In the genomic region with DNA sequence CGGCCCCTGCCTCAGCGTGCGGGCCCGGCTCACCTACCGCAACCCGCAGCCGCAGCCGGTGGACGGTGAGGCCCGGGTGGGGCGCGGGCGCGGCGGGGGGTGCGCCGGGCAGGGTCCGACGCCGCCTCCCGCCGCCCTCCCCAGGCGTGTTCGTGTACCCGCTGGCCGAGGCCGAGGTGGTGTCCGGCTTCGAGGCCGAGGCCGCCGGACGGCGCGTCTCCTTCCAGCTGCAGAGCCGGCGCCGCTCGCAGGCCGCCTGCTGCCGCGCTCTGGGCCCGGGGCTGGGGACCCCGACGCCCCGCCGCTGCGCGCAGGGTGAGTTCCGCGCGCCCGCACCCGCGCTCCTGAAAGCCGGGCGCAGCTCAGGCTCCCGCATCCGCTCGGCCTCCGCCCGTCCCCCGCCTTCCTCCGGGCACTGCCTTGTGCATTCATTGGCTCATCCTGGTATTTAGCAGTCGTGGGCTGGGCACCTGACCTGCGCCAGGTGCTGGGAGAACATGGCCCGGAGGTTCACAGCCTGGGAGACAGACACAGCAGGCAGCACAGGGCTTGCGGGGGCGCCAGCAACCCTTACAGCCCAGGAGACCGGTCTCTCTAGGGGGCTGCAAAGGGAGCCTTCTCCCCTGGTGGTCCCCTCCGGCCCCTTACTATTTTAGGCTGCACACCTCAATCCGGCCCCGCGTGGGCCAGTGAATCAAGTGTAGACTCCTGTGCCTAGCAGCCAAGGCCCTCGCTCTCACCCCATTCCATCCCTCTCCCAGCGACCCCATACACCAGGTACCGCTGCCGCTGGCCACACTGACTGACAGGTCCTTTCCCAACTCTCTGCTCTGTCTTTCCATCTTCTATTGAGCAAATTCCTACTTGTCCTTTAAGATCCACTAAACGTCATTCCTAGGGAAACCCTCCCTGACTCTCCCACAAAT, we compare ENCODE assay signal across 9 cellular contexts. TPM values are rescaled to one million over a fixed set of nuclear protein-coding genes. Genes with fewer than 3 reads are reported as not detected.
DNase-seq lines count a peak whose midpoint lies in the region; ATAC-seq and TF ChIP-seq lines count a peak whose summit lies in the region.
"Had no signal": no experiment of that assay in that cellular context is flagged by ENCODE, and none has a peak within 500 bp of the region (broad histone marks: within the 10 kb centered on the region; RNA-seq: fewer than 3 reads in every experiment).

No MANE protein-coding gene starts in this region.

- H3K36me3 ChIP-seq in cardiac muscle cell (no peaks in the 10 kb centered on the region), right atrium auricular region (no peaks in the 10 kb centered on the region), brain microvascular endothelial cell (replicated peaks) (no peaks in the 10 kb centered on the region)

- H3K4me3 ChIP-seq in cardiac muscle cell = peak overlapping the region; percentile 14
- peak overlapping the region in 1 of 2 donors; percentile 52 for H3K4me3 ChIP-seq in right atrium auricular region
- H3K4me3 ChIP-seq in brain microvascular endothelial cell (ENCODE audit: low read depth, low read length) = no peak overlapping the region

- no peak for TF ChIP-seq CTCF in cardiac muscle cell (IDR thresholded peaks at IDR 0.05; ENCODE audit: low read depth, low read length)
- TF ChIP-seq CTCF in right atrium auricular region (IDR thresholded peaks at IDR 0.05) = no peak
- TF ChIP-seq CTCF in activated B cell treated with CpG ODN at 0.5 μM for 24 hours (IDR thresholded peaks at IDR 0.05) = no peak
- no peak for TF ChIP-seq CTCF in type B pancreatic cell (conservative IDR thresholded peaks at IDR 0.05)
- no peak for TF ChIP-seq CTCF in brain microvascular endothelial cell (IDR thresholded peaks at IDR 0.05; ENCODE audit: low read depth, low read length, missing control alignments)

- H3K27ac Mint-ChIP-seq in activated B cell treated with CpG ODN at 0.5 μM for 24 hours (no peak overlapping the region), type B pancreatic cell (peak overlapping the region; percentile 47)

- H3K9me3 Mint-ChIP-seq in activated B cell treated with CpG ODN at 0.5 μM for 24 hours = no peaks in the 10 kb centered on the region
- no peaks in the 10 kb centered on the region for H3K9me3 Mint-ChIP-seq in type B pancreatic cell

- intact Hi-C loops in activated B cell treated with CpG ODN at 0.5 μM for 24 hours (cut with micrococcal nuclease) = no loop called here

- DNase-seq in cardiac muscle cell (ENCODE audit: low read depth in 1 of 2, low spot score in 1 of 2) = peak in 1 of 2 donors; percentile 13
- no peak for DNase-seq in right atrium auricular region (ENCODE audit: low spot score)
- DNase-seq in activated B cell treated with CpG ODN at 0.5 μM for 24 hours = no peak
- DNase-seq in type B pancreatic cell (ENCODE audit: extremely low spot score, unreplicated experiment) = no peak
- no peak for DNase-seq in brain microvascular endothelial cell
- DNase-seq in dermis blood vessel endothelial cell = no peak

- H3K27me3 Mint-ChIP-seq in activated B cell treated with CpG ODN at 0.5 μM for 24 hours = peaks cover 42% of the 10 kb centered on the region
- H3K27me3 Mint-ChIP-seq in type B pancreatic cell = peaks cover 78% of the 10 kb centered on the region

- no peaks in the 10 kb centered on the region for H3K9me3 ChIP-seq in cardiac muscle cell (ENCODE audit: low read depth)
- H3K9me3 ChIP-seq in right atrium auricular region = no peaks in the 10 kb centered on the region

- no peak overlapping the region for H3K27ac ChIP-seq in cardiac muscle cell
- H3K27ac ChIP-seq in right atrium auricular region = no peak overlapping the region
- H3K27ac ChIP-seq in layer of hippocampus (ENCODE audit: low read depth, low read length) = peak overlapping the region; percentile 30
- no peak overlapping the region for H3K27ac ChIP-seq in brain microvascular endothelial cell

- CTCF ChIA-PET in activated B cell treated with CpG ODN at 0.5 μM for 24 hours (lab: Charles Lee) = interaction anchor here (1.1 kb wide), 1 partner anchor 19 kb away, joined by 4 read pairs; the partner anchor contains the start of gene EEF1AKMT4

- in situ Hi-C loops in brain microvascular endothelial cell (cut with HindIII; ENCODE audit: low pct_ligation_motif_present, low sequenced_read_pairs) = no loop called here

- H3K36me3 Mint-ChIP-seq in activated B cell treated with CpG ODN at 0.5 μM for 24 hours (ENCODE audit: low read depth) (no peaks in the 10 kb centered on the region), type B pancreatic cell (no peaks in the 10 kb centered on the region)

- POLR2A ChIA-PET in activated B cell treated with CpG ODN at 0.5 μM for 24 hours (lab: Charles Lee) = no interaction called here

- H3K4me3 Mint-ChIP-seq in activated B cell treated with CpG ODN at 0.5 μM for 24 hours = peak overlapping the region; percentile 81
- peak overlapping the region; percentile 81 for H3K4me3 Mint-ChIP-seq in type B pancreatic cell

- ATAC-seq in activated B cell treated with CpG ODN at 0.5 μM for 24 hours (ENCODE audit: low read depth) (no peak), GM19467 (IDR thresholded peaks at IDR 0.05; ENCODE audit: unreplicated experiment) (no peak)

- H3K27me3 ChIP-seq in cardiac muscle cell = peaks cover 92% of the 10 kb centered on the region
- peaks cover 15 to 22% of the 10 kb centered on the region in 2 donors for H3K27me3 ChIP-seq in right atrium auricular region
- H3K27me3 ChIP-seq in layer of hippocampus (ENCODE audit: control insufficient read depth, insufficient read depth, low read length) = peaks cover 18% of the 10 kb centered on the region
- peaks cover 51% of the 10 kb centered on the region for H3K27me3 ChIP-seq in brain microvascular endothelial cell (replicated peaks)

- H3K4me1 ChIP-seq in cardiac muscle cell (ENCODE audit: low read depth) (no peaks in the 10 kb centered on the region), right atrium auricular region (peaks cover 0 to 24% of the 10 kb centered on the region in 2 donors)

- H3K4me1 Mint-ChIP-seq in activated B cell treated with CpG ODN at 0.5 μM for 24 hours (peaks cover 15% of the 10 kb centered on the region), type B pancreatic cell (ENCODE audit: unreplicated experiment) (peaks cover 7% of the 10 kb centered on the region)

RNA-seq across cellular contexts. Expression of gene VWA5B2, which starts 1.5 kb away (rescaled TPM):
- total RNA-seq in cardiac muscle cell (0.11 TPM in 1 of 2 replicates, not detected in the other), right atrium auricular region (not detected), activated B cell treated with CpG ODN at 0.5 μM for 24 hours (0.42 and 0.76 TPM in 2 replicates), type B pancreatic cell (ENCODE audit: low replicate concordance) (23.7 and 38.7 TPM in 2 replicates), dermis blood vessel endothelial cell (0.05 and 0.17 TPM in 2 replicates)
- polyA plus RNA-seq in cardiac muscle cell = 0.40 TPM in 1 of 2 replicates, not detected in the other
- total RNA-seq: LHCN-M2 had no signal

RNA-seq across cellular contexts. Expression of gene ALG3, which starts 17.9 kb away (rescaled TPM):
- total RNA-seq in cardiac muscle cell (40.2 and 48.8 TPM in 2 replicates), right atrium auricular region (10 to 100 TPM; 50.6 to 50.8 TPM), activated B cell treated with CpG ODN at 0.5 μM for 24 hours (33.8 and 34.0 TPM in 2 replicates), type B pancreatic cell (ENCODE audit: low replicate concordance) (55.7 and 55.8 TPM in 2 replicates), dermis blood vessel endothelial cell (36.8 and 40.6 TPM in 2 replicates)
- polyA plus RNA-seq in cardiac muscle cell = 52.4 and 69.1 TPM in 2 replicates

RNA-seq across cellular contexts. Expression of gene EEF1AKMT4, which starts 18.6 kb away (rescaled TPM):
- 4.3 and 12.8 TPM in 2 replicates for total RNA-seq in cardiac muscle cell
- polyA plus RNA-seq in cardiac muscle cell = 5.1 and 10.6 TPM in 2 replicates
- 1 to 10 TPM; 2.1 TPM for total RNA-seq in right atrium auricular region
- total RNA-seq in activated B cell treated with CpG ODN at 0.5 μM for 24 hours = 1.9 and 2.9 TPM in 2 replicates
- 6.4 and 10.2 TPM in 2 replicates for total RNA-seq in type B pancreatic cell (ENCODE audit: low replicate concordance)
- total RNA-seq in dermis blood vessel endothelial cell = 3.0 and 4.8 TPM in 2 replicates

RNA-seq across cellular contexts. Expression of gene CAMK2N2, which starts 30.5 kb away (rescaled TPM):
- total RNA-seq in cardiac muscle cell = not detected in 2 replicates
- 0.27 TPM in 1 of 2 replicates, not detected in the other for polyA plus RNA-seq in cardiac muscle cell
- not detected for total RNA-seq in right atrium auricular region
- not detected in 2 replicates for total RNA-seq in activated B cell treated with CpG ODN at 0.5 μM for 24 hours
- total RNA-seq in type B pancreatic cell (ENCODE audit: low replicate concordance) = 1.9 TPM in 2 replicates
- not detected in 2 replicates for total RNA-seq in dermis blood vessel endothelial cell

RNA-seq across cellular contexts. Expression of gene ABCF3, which starts 44.9 kb away (rescaled TPM):
- total RNA-seq in cardiac muscle cell = 50.2 and 50.7 TPM in 2 replicates
- 74.4 and 78.5 TPM in 2 replicates for polyA plus RNA-seq in cardiac muscle cell
- total RNA-seq in right atrium auricular region = 10 to 100 TPM; 42.8 to 47.9 TPM
- total RNA-seq in activated B cell treated with CpG ODN at 0.5 μM for 24 hours = 78.0 and 86.7 TPM in 2 replicates
- total RNA-seq in type B pancreatic cell (ENCODE audit: low replicate concordance) = 72.3 and 74.3 TPM in 2 replicates
- 44.5 and 58.4 TPM in 2 replicates for total RNA-seq in dermis blood vessel endothelial cell

Comparison
In these comparisons a context has a peak if more than half of its experiments do, and no peak if none do; other contexts are left out.
1. RNA of gene VWA5B2, which starts 1.5 kb away (total RNA-seq): 23.7 to 38.7 TPM in type B pancreatic cell; 0.42 to 0.76 TPM in activated B cell treated with CpG ODN at 0.5 μM for 24 hours, not detected in right atrium auricular region, 0.05 to 0.17 TPM in dermis blood vessel endothelial cell and 0.11 TPM in cardiac muscle cell; every median in the first group is over 10 times any median in the second.